In genomic region chr4:86223472-86223871, GRCh38 we compare ENCODE assay signal across 8 cellular contexts.
DNase-seq lines count a peak whose midpoint lies in the region; ATAC-seq and TF ChIP-seq lines count a peak whose summit lies in the region.

No MANE protein-coding gene starts in this region.

- POLR2A ChIA-PET in AG04449 (lab: Yijun Ruan, JAX): no interaction called here

- TF ChIP-seq CTCF in AG04449 (IDR thresholded peaks at IDR 0.05; ENCODE audit: insufficient read depth, low read length, missing control alignments) (peak; percentile 43), neural progenitor cell (IDR thresholded peaks at IDR 0.05) (peak; percentile 47), left ventricle myocardium inferior (IDR thresholded peaks at IDR 0.05; ENCODE audit: borderline replicate concordance) (no peak)

- peaks cover 56% of the 10 kb centered on the region for H3F3A ChIP-seq in neural progenitor cell (ENCODE audit: low read depth)

- H3K27me3 ChIP-seq in adipocyte (replicated peaks; ENCODE audit: control insufficient read depth, insufficient read depth, low read length): no peaks in the 10 kb centered on the region
- no peaks in the 10 kb centered on the region for H3K27me3 ChIP-seq in neural progenitor cell
- no peaks in the 10 kb centered on the region for H3K27me3 ChIP-seq in left ventricle myocardium inferior (ENCODE audit: low read depth)

- peaks cover 20% of the 10 kb centered on the region for H3K4me1 Mint-ChIP-seq in neural progenitor cell

- no peaks in the 10 kb centered on the region for H3K36me3 ChIP-seq in adipocyte (ENCODE audit: control insufficient read depth, insufficient read depth, low read length, severe bottlenecking)
- peaks cover 6% of the 10 kb centered on the region for H3K36me3 ChIP-seq in neural progenitor cell
- H3K36me3 ChIP-seq in left ventricle myocardium inferior: no peaks in the 10 kb centered on the region

- no peak overlapping the region for H3K27ac Mint-ChIP-seq in neural progenitor cell

- no peak overlapping the region for H2AFZ ChIP-seq in neural progenitor cell (replicated peaks)

- H3K4me3 ChIP-seq in AG04449 (ENCODE audit: low read depth, low read length) (no peak overlapping the region), adipocyte (ENCODE audit: low read length) (no peak overlapping the region), neural progenitor cell (no peak overlapping the region), left ventricle myocardium inferior (no peak overlapping the region)

- DNase-seq in AG04449 (ENCODE audit: low read depth, low spot score): no peak
- peak; percentile 48 for DNase-seq in adipocyte (ENCODE audit: low read depth)
- DNase-seq in neural progenitor cell (ENCODE audit: low spot score): peak; percentile 31
- DNase-seq in left ventricle myocardium inferior: no peak
- DNase-seq in NCI-H2171 (lab: John Stamatoyannopoulos, UW): no peak
- no peak for DNase-seq in NCI-H1105 treated with DMSO at 0.1 percent for 48 hours (lab: John Stamatoyannopoulos, UW)

- H3K9me3 ChIP-seq in adipocyte (ENCODE audit: control insufficient read depth, low read length): no peaks in the 10 kb centered on the region
- H3K9me3 ChIP-seq in neural progenitor cell (ENCODE audit: low read depth): no peaks in the 10 kb centered on the region
- H3K9me3 ChIP-seq in left ventricle myocardium inferior (replicated peaks): no peaks in the 10 kb centered on the region

- no peak overlapping the region for H3K4me3 Mint-ChIP-seq in neural progenitor cell

- H3K27ac ChIP-seq in neural progenitor cell (no peak overlapping the region), left ventricle myocardium inferior (replicated peaks) (no peak overlapping the region)

- ATAC-seq in GM18907 (IDR thresholded peaks at IDR 0.05; ENCODE audit: unreplicated experiment): peak; percentile 83
- peak; percentile 86 for ATAC-seq in HG03354 (IDR thresholded peaks at IDR 0.05; ENCODE audit: poor library complexity, severe bottlenecking, unreplicated experiment)

- no peak overlapping the region for H3K9ac ChIP-seq in adipocyte (ENCODE audit: low read length)
- no peak overlapping the region for H3K9ac ChIP-seq in neural progenitor cell

- peaks cover 15% of the 10 kb centered on the region for H3K9me3 Mint-ChIP-seq in neural progenitor cell

- H3K27me3 Mint-ChIP-seq in neural progenitor cell (ENCODE audit: insufficient read depth, low read depth): no peaks in the 10 kb centered on the region

- peaks cover 87% of the 10 kb centered on the region for H3K79me2 ChIP-seq in neural progenitor cell (ENCODE audit: low read depth)

- CTCF ChIA-PET in AG04449 (lab: Yijun Ruan, JAX): interaction anchor here (0.9 to 1.7 kb wide), 7 partner anchors 12 to 1138 kb away, joined by 3 to 5 read pairs (median 3); no protein-coding TSS in a partner anchor

- peaks cover 20% of the 10 kb centered on the region for H4K20me1 ChIP-seq in neural progenitor cell (ENCODE audit: low read depth)

- peaks cover 20% of the 10 kb centered on the region for H3K4me1 ChIP-seq in adipocyte (ENCODE audit: control insufficient read depth, insufficient read depth, low read length)
- peaks cover 27% of the 10 kb centered on the region for H3K4me1 ChIP-seq in neural progenitor cell
- no peaks in the 10 kb centered on the region for H3K4me1 ChIP-seq in left ventricle myocardium inferior

- no peak overlapping the region for H3K4me2 ChIP-seq in neural progenitor cell

- H3K36me3 Mint-ChIP-seq in neural progenitor cell: peaks cover 31% of the 10 kb centered on the region

- intact Hi-C loops in left ventricle myocardium inferior (cut with micrococcal nuclease): no loop called here

Comparison
In these comparisons a context has a peak if more than half of its experiments do, and no peak if none do; other contexts are left out.
1. DNase-seq: peak in adipocyte (single experiment) and neural progenitor cell (single experiment); none in AG04449 (single experiment), left ventricle myocardium inferior (single experiment), NCI-H2171 (single experiment) and NCI-H1105 treated with DMSO at 0.1 percent for 48 hours (single experiment).